Comparison of ENCODE assay signal across 16 cellular contexts in genomic region chr6:90468080-90468479, GRCh38.
DNase-seq lines count a peak whose midpoint lies in the region; ATAC-seq and TF ChIP-seq lines count a peak whose summit lies in the region.
"Had no signal": no experiment of that assay in that cellular context is flagged by ENCODE, and none has a peak within 500 bp of the region (broad histone marks: within the 10 kb centered on the region; RNA-seq: fewer than 3 reads in every experiment).

No MANE protein-coding gene starts in this region.

- H3K27me3 ChIP-seq in HCT116 (ENCODE audit: insufficient read depth, low read length), result no peaks in the 10 kb centered on the region
- no peaks in the 10 kb centered on the region for H3K27me3 ChIP-seq in neural progenitor cell
- H3K27me3 ChIP-seq: BLaER1 treated with 17β-estradiol and CSF1 and Interleukin-3, amounts not matched to agents 10 nM and 100 nM had no signal

- RAD21 ChIA-PET in HCT116 (lab: Charles Lee; ENCODE audit: low non-redundant PET in 1 of 2, low total read pairs in 2 of 2, uncharacterized antibody in 2 of 2, unreplicated experiment in 2 of 2), result no interaction called here

- POLR2A ChIA-PET in HCT116 (lab: Charles Lee), result no interaction called here

- H3K4me1 Mint-ChIP-seq in neural progenitor cell, result peaks cover 51% of the 10 kb centered on the region

- H3K36me3 ChIP-seq in HCT116 (ENCODE audit: control insufficient read depth in 1 of 2, insufficient read depth in 2 of 2, low read length in 2 of 2) (no peaks in the 10 kb centered on the region), neural progenitor cell (no peaks in the 10 kb centered on the region)
- H3K36me3 ChIP-seq: BLaER1 treated with 17β-estradiol and CSF1 and Interleukin-3, amounts not matched to agents 10 nM and 100 nM had no signal

- no peaks in the 10 kb centered on the region for H3K79me2 ChIP-seq in HCT116 (ENCODE audit: insufficient read depth, low read length)
- H3K79me2 ChIP-seq in neural progenitor cell (ENCODE audit: low read depth), result no peaks in the 10 kb centered on the region

- H3K4me3 Mint-ChIP-seq in neural progenitor cell, result no peak overlapping the region

- no peak overlapping the region for H2AFZ ChIP-seq in HCT116 (ENCODE audit: low read depth, low read length, poor library complexity, severe bottlenecking)
- no peak overlapping the region for H2AFZ ChIP-seq in neural progenitor cell (replicated peaks)

- DNase-seq in A172 (ENCODE audit: low spot score) (peak; percentile 48), HCT116 (ENCODE audit: low read depth, low spot score) (no peak), glomerular visceral epithelial cell (ENCODE audit: extremely low spot score) (peak; percentile 70), cerebellar cortex (ENCODE audit: low spot score) (no peak), RPMI8226 (no peak), neural progenitor cell (ENCODE audit: low spot score) (no peak), cerebellum (ENCODE audit: low spot score) (no peak)
- DNase-seq in activated T-cell treated with anti-CD3 and anti-CD28 coated beads, Interleukin-2, amount 50 U/mL, for 48 hours, result peak; percentile 68 to 71
- DNase-seq: central memory CD4-positive, alpha-beta T cell; GF-D8; NCI-H1092; NCI-H524 treated with DMSO at 0.1 percent for 48 hours had no signal

- no peak for TF ChIP-seq POLR2A in HCT116 (IDR thresholded peaks at IDR 0.05; ENCODE audit: borderline replicate concordance, extremely low read depth, insufficient read depth, insufficient read length)

- H3F3A ChIP-seq in neural progenitor cell (ENCODE audit: low read depth), result peaks cover 19% of the 10 kb centered on the region

- peaks cover 1% of the 10 kb centered on the region for H3K9me3 Mint-ChIP-seq in neural progenitor cell
- H3K9me3 Mint-ChIP-seq: naive thymus-derived CD4-positive, alpha-beta T cell had no signal

- no peak for TF ChIP-seq RAD21 in HCT116 (IDR thresholded peaks at IDR 0.05; ENCODE audit: low read depth)

- no peak for ATAC-seq in HCT116
- ATAC-seq: naive thymus-derived CD4-positive, alpha-beta T cell had no signal

- H3K27ac Mint-ChIP-seq in neural progenitor cell, result no peak overlapping the region

- H3K9me3 ChIP-seq in HCT116 (ENCODE audit: control insufficient read depth in 1 of 2, insufficient read depth in 1 of 2, low read depth in 1 of 2, low read length in 2 of 2), result no peaks in the 10 kb centered on the region
- H3K9me3 ChIP-seq in neural progenitor cell (ENCODE audit: low read depth), result no peaks in the 10 kb centered on the region
- H3K9me3 ChIP-seq: BLaER1 treated with 17β-estradiol and CSF1 and Interleukin-3, amounts not matched to agents 10 nM and 100 nM had no signal

- H3K4me1 ChIP-seq in HCT116 (ENCODE audit: control insufficient read depth in 1 of 2, insufficient read depth in 2 of 2, low read length in 2 of 2) (no peaks in the 10 kb centered on the region), neural progenitor cell (peaks cover 33% of the 10 kb centered on the region)

- H4K20me1 ChIP-seq in HCT116 (ENCODE audit: insufficient read depth) (no peaks in the 10 kb centered on the region), neural progenitor cell (ENCODE audit: low read depth) (no peaks in the 10 kb centered on the region)
- H4K20me1 ChIP-seq: BLaER1 treated with 17β-estradiol and CSF1 and Interleukin-3, amounts not matched to agents 10 nM and 100 nM had no signal

- no peaks in the 10 kb centered on the region for H3K36me3 Mint-ChIP-seq in neural progenitor cell

- intact Hi-C loops in HCT116 (cut with micrococcal nuclease), result no loop called here

- no peak overlapping the region for H3K27ac ChIP-seq in HCT116 (ENCODE audit: low read depth, low read length)
- H3K27ac ChIP-seq in neural progenitor cell, result no peak overlapping the region
- H3K27ac ChIP-seq: BLaER1 treated with 17β-estradiol and CSF1 and Interleukin-3, amounts not matched to agents 10 nM and 100 nM; SK-N-MC; skin epidermis had no signal

- H3K4me3 ChIP-seq in HCT116 (replicated peaks in 1 of 2; ENCODE audit: low read depth in 1 of 2, low read length in 2 of 2) (no peak overlapping the region), neural progenitor cell (no peak overlapping the region)
- H3K4me3 ChIP-seq: BLaER1 treated with 17β-estradiol and CSF1 and Interleukin-3, amounts not matched to agents 10 nM and 100 nM; SK-N-MC; skin epidermis had no signal

- H3K4me2 ChIP-seq in HCT116 (ENCODE audit: low read length) (no peak overlapping the region), neural progenitor cell (no peak overlapping the region)
- H3K4me2 ChIP-seq: BLaER1 treated with 17β-estradiol and CSF1 and Interleukin-3, amounts not matched to agents 10 nM and 100 nM had no signal

- CTCF ChIA-PET in HCT116 (lab: Charles Lee), result no interaction called here

- no peaks in the 10 kb centered on the region for H3K27me3 Mint-ChIP-seq in neural progenitor cell (ENCODE audit: insufficient read depth, low read depth)

- H3K9ac ChIP-seq in HCT116 (ENCODE audit: low read length), result no peak overlapping the region
- no peak overlapping the region for H3K9ac ChIP-seq in neural progenitor cell
- H3K9ac ChIP-seq: BLaER1 treated with 17β-estradiol and CSF1 and Interleukin-3, amounts not matched to agents 10 nM and 100 nM had no signal

- H3K9me2 ChIP-seq in HCT116 (ENCODE audit: insufficient read depth), result no peaks in the 10 kb centered on the region

- BruUV-seq in HCT116 (replicated peaks; lab: Mats Ljungman, UMichigan), result no TSS peak

- TF ChIP-seq CTCF in HCT116 (IDR thresholded peaks at IDR 0.05 in 2 of 3, conservative IDR thresholded peaks at IDR 0.05 in 1 of 3; ENCODE audit: borderline replicate concordance in 1 of 3, insufficient read depth in 1 of 3, low read depth in 2 of 3, low read length in 2 of 3) (no peak), neural progenitor cell (IDR thresholded peaks at IDR 0.05) (no peak)

TF ChIP-seq in HCT116, 20 proteins besides CTCF, POLR2A, EP300 and RAD21:
- peak; percentile 19; the same call in 1 of the 2 replicates for TF ChIP-seq FOSL1 (IDR thresholded peaks at IDR 0.05; ENCODE audit: low read depth)
- TF ChIP-seq EGR1 (IDR thresholded peaks at IDR 0.05; ENCODE audit: low read depth), result no peak
- no peak for TF ChIP-seq EZH2phosphoT487 (IDR thresholded peaks at IDR 0.05; ENCODE audit: borderline replicate concordance)
- 0 out of 2 replicates have a peak, but pooled peaks have one; percentile 20 for TF ChIP-seq JUND (IDR thresholded peaks at IDR 0.05)
- TF ChIP-seq CEBPB (IDR thresholded peaks at IDR 0.05; ENCODE audit: low read depth), result no peak

Comparison
In these comparisons a context has a peak if more than half of its experiments do, and no peak if none do; other contexts are left out.
1. DNase-seq: peak in A172 (single experiment), activated T-cell treated with anti-CD3 and anti-CD28 coated beads, Interleukin-2, amount 50 U/mL, for 48 hours (2 of 2) and glomerular visceral epithelial cell (single experiment); none in HCT116 (single experiment), cerebellar cortex (single experiment), RPMI8226 (single experiment), neural progenitor cell (single experiment) and cerebellum (single experiment).